ENCODE assay signal across 21 cellular contexts in genomic region chr4:151004222-151004621, GRCh38. TPM values are rescaled to one million over a fixed set of nuclear protein-coding genes. Genes with fewer than 3 reads are reported as not detected.
DNase-seq lines count a peak whose midpoint lies in the region; ATAC-seq, FAIRE-seq and TF ChIP-seq lines count a peak whose summit lies in the region.
"Had no signal": no experiment of that assay in that cellular context is flagged by ENCODE, and none has a peak within 500 bp of the region (broad histone marks: within the 10 kb centered on the region; RNA-seq: fewer than 3 reads in every experiment).

No MANE protein-coding gene starts in this region.

- H4K20me1 ChIP-seq in GM23248 (ENCODE audit: insufficient read depth) (no peaks in the 10 kb centered on the region), K562 (replicated peaks; ENCODE audit: control insufficient read depth, insufficient read depth, low read length) (no peaks in the 10 kb centered on the region)

- H3K4me1 Mint-ChIP-seq in activated T-cell treated with anti-CD3 and anti-CD28 coated beads, Interleukin-2, amount 50 U/mL, for 4 hours (ENCODE audit: low read depth): peaks cover 46% of the 10 kb centered on the region

- H3K27me3 Mint-ChIP-seq in activated T-cell treated with anti-CD3 and anti-CD28 coated beads, Interleukin-2, amount 50 U/mL, for 4 hours (ENCODE audit: low read depth): no peaks in the 10 kb centered on the region
- H3K27me3 Mint-ChIP-seq: B cell had no signal

- H2AFZ ChIP-seq in GM23248 (no peak overlapping the region), K562 (ENCODE audit: low read depth, low read length) (no peak overlapping the region)

- TF ChIP-seq RAD21 in K562 (CRISPR knock-in tag; conservative IDR thresholded peaks at IDR 0.05 in 1 of 2, IDR thresholded peaks at IDR 0.05 in 1 of 2): no peak

- H3F3A ChIP-seq in GM23248 (ENCODE audit: insufficient read depth): no peaks in the 10 kb centered on the region

- TF ChIP-seq EP300 in K562 (IDR thresholded peaks at IDR 0.05; ENCODE audit: low read length): no peak

- H3K4me3 ChIP-seq in GM23248: no peak overlapping the region
- H3K4me3 ChIP-seq in NB4 (ENCODE audit: low read depth, low read length): no peak overlapping the region
- H3K4me3 ChIP-seq in K562: no peak overlapping the region
- H3K4me3 ChIP-seq: dorsolateral prefrontal cortex, left lung, ovary had no signal

- ATAC-seq in K562 (no peak), HG03354 (IDR thresholded peaks at IDR 0.05; ENCODE audit: poor library complexity, severe bottlenecking, unreplicated experiment) (no peak), sciatic nerve (no peak), HG03039 (IDR thresholded peaks at IDR 0.05; ENCODE audit: unreplicated experiment) (no peak)
- ATAC-seq in activated T-cell treated with anti-CD3 and anti-CD28 coated beads, Interleukin-2, amount 50 U/mL, for 4 hours: no peak
- ATAC-seq: left lung had no signal

- TF ChIP-seq POLR2A in NB4 (IDR thresholded peaks at IDR 0.05; ENCODE audit: extremely low read depth, insufficient read length) (no peak), K562 (conservative IDR thresholded peaks at IDR 0.05) (no peak)

- intact Hi-C loops in K562 (cut with micrococcal nuclease) (no loop called here), sciatic nerve (cut with DNase I) (no loop called here)

- no peak overlapping the region for H3K9ac ChIP-seq in GM23248
- no peak overlapping the region for H3K9ac ChIP-seq in K562 (ENCODE audit: insufficient read depth in 1 of 2, low read depth in 2 of 2, low read length in 2 of 2)

- no peak overlapping the region for H3K4me3 Mint-ChIP-seq in activated T-cell treated with anti-CD3 and anti-CD28 coated beads, Interleukin-2, amount 50 U/mL, for 4 hours
- H3K4me3 Mint-ChIP-seq: B cell had no signal

- H3K27ac ChIP-seq in GM23248 (no peak overlapping the region), K562 (ENCODE audit: extremely low read depth, low read depth, low read length) (no peak overlapping the region)
- H3K27ac ChIP-seq: dorsolateral prefrontal cortex, left lung, ovary had no signal

- H3K4me2 ChIP-seq in GM23248 (ENCODE audit: unreplicated experiment) (no peak overlapping the region), K562 (ENCODE audit: insufficient read depth, low read length) (no peak overlapping the region)

- DNase-seq in GM23248 (peak; percentile 41), NB4 (ENCODE audit: low read depth) (peak; percentile 42), K562 (ENCODE audit: extremely low read depth in 1 of 4, low spot score in 3 of 4) (no peak), glomerular visceral epithelial cell (ENCODE audit: extremely low spot score) (peak; percentile 31), sciatic nerve (ENCODE audit: low spot score) (no peak)
- no peak for DNase-seq in activated T-cell treated with anti-CD3 and anti-CD28 coated beads, Interleukin-2, amount 50 U/mL, for 4 hours
- DNase-seq: activated effector memory CD4-positive, alpha-beta T cell treated with anti-CD3 and anti-CD28 coated beads, Interleukin-2, amount 50 U/mL, for 16 hours; anterior cingulate cortex; dorsolateral prefrontal cortex; MM.1S; NCI-H2029 treated with DMSO at 0.1 percent for 48 hours; NCI-H524 treated with DMSO at 0.1 percent for 48 hours; OCI-M1; ovary; small intestine; stimulated activated CD4-positive, alpha-beta T cell treated with anti-CD3 and anti-CD28 coated beads, Interleukin-4, amount 100 ng/mL, for 4 hours had no signal

- H3K79me2 ChIP-seq in GM23248 (ENCODE audit: insufficient read depth) (no peaks in the 10 kb centered on the region), K562 (ENCODE audit: control insufficient read depth, insufficient read depth, low read length) (peaks cover 93% of the 10 kb centered on the region)

- H3K27me3 ChIP-seq in GM23248 (replicated peaks; ENCODE audit: insufficient read depth) (no peaks in the 10 kb centered on the region), K562 (ENCODE audit: control insufficient read depth in 2 of 2, insufficient read depth in 2 of 2, low read length in 2 of 2) (no peaks in the 10 kb centered on the region)
- H3K27me3 ChIP-seq: dorsolateral prefrontal cortex, left lung, ovary had no signal

- POLR2A ChIA-PET in K562 (lab: Yijun Ruan, JAX): interaction anchor here (0.7 to 1.5 kb wide), 2 partner anchors 10 to 1843 kb away, joined by 3 to 4 read pairs; no protein-coding TSS in a partner anchor

- CTCF ChIA-PET in K562 (lab: Yijun Ruan, JAX; ENCODE audit: low intra/inter-chr PET ratio): no interaction called here

- peaks cover 13% of the 10 kb centered on the region for H3K36me3 Mint-ChIP-seq in activated T-cell treated with anti-CD3 and anti-CD28 coated beads, Interleukin-2, amount 50 U/mL, for 4 hours (ENCODE audit: insufficient read depth)

- no peaks in the 10 kb centered on the region for H3K9me3 Mint-ChIP-seq in activated T-cell treated with anti-CD3 and anti-CD28 coated beads, Interleukin-2, amount 50 U/mL, for 4 hours

- H3K9me3 ChIP-seq in GM23248 (ENCODE audit: low read depth) (no peaks in the 10 kb centered on the region), K562 (replicated peaks; ENCODE audit: control insufficient read depth, insufficient read depth, low read depth, low read length) (no peaks in the 10 kb centered on the region; the same call in 1 of the 2 replicates)
- H3K9me3 ChIP-seq: left lung, ovary had no signal

- 85 to 88% methylated on average over 5 of the region's 5 CpGs for WGBS in GM23248 (ENCODE audit: low coverage in 1 of 2, low lambda C conversion rate in 2 of 2, missing lambda C conversion rate in 2 of 2), 2 experiments
- 78% methylated on average over 5 of the region's 5 CpGs for WGBS in K562 (ENCODE audit: insufficient coverage, low coverage, missing lambda C conversion rate)

- no peaks in the 10 kb centered on the region for H3K9me1 ChIP-seq in K562 (ENCODE audit: control insufficient read depth, insufficient read depth, low read length)

- FAIRE-seq in K562 (lab: Jason Lieb, UNC): no peak
- FAIRE-seq: H1, small intestine had no signal

- in situ Hi-C loops in GM23248 (cut with MboI): no loop called here
- in situ Hi-C loops in K562 (cut with MboI): no loop called here

- no TSS peak for BruUV-seq in K562 (replicated peaks; lab: Mats Ljungman, UMichigan)

- H3K36me3 ChIP-seq in GM23248 (ENCODE audit: low read depth) (no peaks in the 10 kb centered on the region), K562 (ENCODE audit: control insufficient read depth, insufficient read depth, low read length) (peaks cover 17% of the 10 kb centered on the region; the same call in 1 of the 3 replicates)
- H3K36me3 ChIP-seq: ovary had no signal

- H3K9me2 ChIP-seq in GM23248 (ENCODE audit: insufficient read depth): no peaks in the 10 kb centered on the region

- H3K4me1 ChIP-seq in GM23248 (ENCODE audit: insufficient read depth): no peaks in the 10 kb centered on the region
- H3K4me1 ChIP-seq in K562 (replicated peaks in 1 of 2; ENCODE audit: control insufficient read depth in 2 of 2, insufficient read depth in 2 of 2, low read length in 2 of 2): peaks cover 5 to 6% of the 10 kb centered on the region in 2 experiments; a peak in 4 of 5 replicates

- TF ChIP-seq CTCF in NB4 (IDR thresholded peaks at IDR 0.05; ENCODE audit: low read depth, low read length) (no peak), K562 (IDR thresholded peaks at IDR 0.05 in 2 of 3, conservative IDR thresholded peaks at IDR 0.05 in 1 of 3; ENCODE audit: insufficient read depth in 2 of 3, low read depth in 1 of 3, low read length in 3 of 3) (no peak)

TF ChIP-seq in K562, 482 proteins besides CTCF, POLR2A, EP300 and RAD21 (continues in another document):
- TF ChIP-seq ZNF431 (CRISPR knock-in tag; IDR thresholded peaks at IDR 0.05): no peak
- no peak for TF ChIP-seq KHSRP (IDR thresholded peaks at IDR 0.05)
- no peak for TF ChIP-seq ZNF408 (CRISPR knock-in tag; IDR thresholded peaks at IDR 0.05; ENCODE audit: low read depth)
- TF ChIP-seq ZNF212 (CRISPR knock-in tag; IDR thresholded peaks at IDR 0.05): no peak

RNA-seq across cellular contexts. Expression of gene LRBA, which starts 10.9 kb away (rescaled TPM):
- 15.7 and 17.8 TPM in 2 replicates for total RNA-seq in GM23248 (2014; rRNA removed; shearing (Covaris generic))
- 5.7 and 6.6 TPM in 2 replicates for polyA plus RNA-seq in GM23248 (2016; fragmentation: Nextera tagmentation; extraction: Ambion mirVana)
- total RNA-seq in K562 (2011; cell fraction: chromatin; rRNA removed; ENCODE audit: low replicate concordance): 104 and 363 TPM in 2 replicates
- 53.9 and 87.2 TPM in 2 replicates for total RNA-seq in K562 (2011; cell fraction: nucleolus; rRNA removed)
- total RNA-seq in K562 (2011; cell fraction: nucleoplasm; rRNA removed): 148 and 201 TPM in 2 replicates
- 55.5 and 60.2 TPM in 2 replicates for total RNA-seq in K562 (2014; rRNA removed)
- 88.7 and 92.7 TPM in 2 replicates for total RNA-seq in K562 (2014; rRNA removed; fragmentation: Illumina TruSeq; extraction: Trizol)
- total RNA-seq in K562 (2015; rRNA removed; fragmentation: Illumina TruSeq; extraction: Trizol): 82.6 and 87.3 TPM in 2 replicates
- 63.0 and 65.9 TPM in 2 replicates for total RNA-seq in K562 (2021)
- 36.8 and 46.1 TPM in 2 replicates for polyA plus RNA-seq in K562 (2011; rRNA removed)
- 29.9 and 41.2 TPM in 2 replicates for polyA plus RNA-seq in K562 (2011; cell fraction: cytosol; rRNA removed)
- polyA plus RNA-seq in K562 (2011; cell fraction: nucleus; rRNA removed): 32.0 and 38.6 TPM in 2 replicates
- 42.7 and 50.5 TPM in 2 replicates for polyA plus RNA-seq in K562 (2012)
- 46.8 and 59.7 TPM in 2 replicates for polyA plus RNA-seq in K562 (2014; fragmentation: Illumina TruSeq; extraction: Trizol)
- 10 to 100 TPM; 24.2 to 32.1 TPM for polyA plus RNA-seq in K562 (2014; fragmentation: Nextera tagmentation; extraction: Ambion mirVana)
- 31.9 and 34.4 TPM in 2 replicates for polyA plus RNA-seq in K562 (2014; rRNA removed)
- 341 and 347 TPM in 2 replicates for polyA minus RNA-seq in K562 (2011; rRNA and poly(A)+ RNA removed)
- 82.8 and 105 TPM in 2 replicates for polyA minus RNA-seq in K562 (2011; cell fraction: cytosol; rRNA and poly(A)+ RNA removed)
- polyA minus RNA-seq in K562 (2011; cell fraction: nucleus; rRNA and poly(A)+ RNA removed): 202 and 311 TPM in 2 replicates
- total RNA-seq in sciatic nerve: 34.5 TPM
- 10 to 100 TPM; 52.0 to 68.5 (median 63.6) TPM for total RNA-seq in activated T-cell treated with anti-CD3 and anti-CD28 coated beads, Interleukin-2, amount 50 U/mL, for 4 hours

Comparison
In these comparisons a context has a peak if more than half of its experiments do, and no peak if none do; other contexts are left out.
1. DNase-seq: peak in GM23248 (single experiment), NB4 (single experiment) and glomerular visceral epithelial cell (single experiment); none in K562 (0 of 4), sciatic nerve (single experiment) and activated T-cell treated with anti-CD3 and anti-CD28 coated beads, Interleukin-2, amount 50 U/mL, for 4 hours (single experiment).